ENCODE assay signal across 17 cellular contexts in genomic region chr2:171847627-171848026, GRCh38. TPM values are rescaled to one million over a fixed set of nuclear protein-coding genes. Genes with fewer than 3 reads are reported as not detected.
DNase-seq lines count a peak whose midpoint lies in the region; ATAC-seq, FAIRE-seq and TF ChIP-seq lines count a peak whose summit lies in the region.
"Had no signal": no experiment of that assay in that cellular context is flagged by ENCODE, and none has a peak within 500 bp of the region (broad histone marks: within the 10 kb centered on the region; RNA-seq: fewer than 3 reads in every experiment).

No MANE protein-coding gene starts in this region.

- peaks cover 6% of the 10 kb centered on the region for H3K36me3 Mint-ChIP-seq in dendritic cell treated with granulocyte-macrophage colony-stimulating factor and Interleukin-4, amounts not matched to agents 40 ng/mL and 50 ng/mL, for 4 days (ENCODE audit: low read depth)

- TF ChIP-seq CTCF in gastrocnemius medialis (IDR thresholded peaks at IDR 0.05 in 4 of 5, conservative IDR thresholded peaks at IDR 0.05 in 1 of 5): no peak
- no peak for TF ChIP-seq CTCF in MM.1S (IDR thresholded peaks at IDR 0.05; ENCODE audit: low read length)

- H3K4me1 Mint-ChIP-seq in dendritic cell treated with granulocyte-macrophage colony-stimulating factor and Interleukin-4, amounts not matched to agents 40 ng/mL and 50 ng/mL, for 4 days (ENCODE audit: low read depth): peaks cover 22% of the 10 kb centered on the region

- no peak overlapping the region for H3K4me2 ChIP-seq in MM.1S (ENCODE audit: low read depth, low read length)

- no peak for ATAC-seq in gastrocnemius medialis
- no peak for ATAC-seq in left colon

- TF ChIP-seq POLR2A in GM12891 (IDR thresholded peaks at IDR 0.05; ENCODE audit: low read depth, low read length): no peak
- no peak for TF ChIP-seq POLR2A in gastrocnemius medialis (IDR thresholded peaks at IDR 0.05)

- H3K4me3 ChIP-seq in gastrocnemius medialis: no peak overlapping the region
- no peak overlapping the region for H3K4me3 ChIP-seq in MM.1S (ENCODE audit: low read length)
- no peak overlapping the region for H3K4me3 ChIP-seq in SJCRH30
- H3K4me3 ChIP-seq: HAP-1 had no signal

- H3K9me3 ChIP-seq in gastrocnemius medialis (no peaks in the 10 kb centered on the region), MM.1S (replicated peaks; ENCODE audit: insufficient read depth, low read length) (no peaks in the 10 kb centered on the region), SJCRH30 (replicated peaks) (no peaks in the 10 kb centered on the region)
- H3K9me3 ChIP-seq: BE2C, HAP-1 had no signal

- peak overlapping the region; percentile 91 for H3K27ac Mint-ChIP-seq in dendritic cell treated with granulocyte-macrophage colony-stimulating factor and Interleukin-4, amounts not matched to agents 40 ng/mL and 50 ng/mL, for 4 days
- H3K27ac Mint-ChIP-seq: CD4-positive, alpha-beta T cell had no signal

- H3K4me1 ChIP-seq in gastrocnemius medialis (peaks cover 9 to 10% of the 10 kb centered on the region in 2 donors), MM.1S (ENCODE audit: low read length) (no peaks in the 10 kb centered on the region), SJCRH30 (no peaks in the 10 kb centered on the region)
- H3K4me1 ChIP-seq: BE2C, HAP-1 had no signal

- peaks cover 0 to 10% of the 10 kb centered on the region in 2 donors for H3K36me3 ChIP-seq in gastrocnemius medialis
- no peaks in the 10 kb centered on the region for H3K36me3 ChIP-seq in MM.1S (replicated peaks; ENCODE audit: insufficient read depth, low read length)
- H3K36me3 ChIP-seq in SJCRH30: peaks cover 5% of the 10 kb centered on the region
- H3K36me3 ChIP-seq: BE2C had no signal

- DNase-seq in GM12891 (ENCODE audit: insufficient read length, low spot score) (no peak), NCI-H2227 treated with DMSO at 0.1 percent for 48 hours (lab: John Stamatoyannopoulos, UW) (peak; percentile 39), gastrocnemius medialis (no peak), MM.1S (no peak), left colon (no peak), SJCRH30 (no peak)
- no peak for DNase-seq in activated naive CD4-positive, alpha-beta T cell (lab: John Stamatoyannopoulos, UW)
- DNase-seq: ACHN; BE2C; C1 segment of cervical spinal cord; CD4-positive, alpha-beta T cell; DMS153; DMS79; GDM1 had no signal

- H2AFZ ChIP-seq in MM.1S (ENCODE audit: low read length): no peak overlapping the region

- H3K9me2 ChIP-seq in MM.1S (replicated peaks; ENCODE audit: insufficient read depth, low read length): no peaks in the 10 kb centered on the region

- H4K20me1 ChIP-seq in MM.1S (ENCODE audit: insufficient read depth, low read length): no peaks in the 10 kb centered on the region

- in situ Hi-C loops in gastrocnemius medialis (cut with MboI; ENCODE audit: low sequenced_read_pairs in 4 of 4): no loop called here

- FAIRE-seq in GM12891 (lab: Jason Lieb, UNC): peak; percentile 47
- FAIRE-seq: GM19239 had no signal

- no peaks in the 10 kb centered on the region for H3F3A ChIP-seq in MM.1S (ENCODE audit: insufficient read depth, low read length)

- H3K9me3 Mint-ChIP-seq in dendritic cell treated with granulocyte-macrophage colony-stimulating factor and Interleukin-4, amounts not matched to agents 40 ng/mL and 50 ng/mL, for 4 days: no peaks in the 10 kb centered on the region
- H3K9me3 Mint-ChIP-seq: CD4-positive, alpha-beta T cell had no signal

- H3K27me3 Mint-ChIP-seq in dendritic cell treated with granulocyte-macrophage colony-stimulating factor and Interleukin-4, amounts not matched to agents 40 ng/mL and 50 ng/mL, for 4 days: no peaks in the 10 kb centered on the region
- H3K27me3 Mint-ChIP-seq: CD4-positive, alpha-beta T cell had no signal

- H3K9ac ChIP-seq in MM.1S (ENCODE audit: low read length): no peak overlapping the region

- no peak overlapping the region for H3K4me3 Mint-ChIP-seq in dendritic cell treated with granulocyte-macrophage colony-stimulating factor and Interleukin-4, amounts not matched to agents 40 ng/mL and 50 ng/mL, for 4 days
- H3K4me3 Mint-ChIP-seq: CD4-positive, alpha-beta T cell had no signal

- no peaks in the 10 kb centered on the region for H3K79me2 ChIP-seq in MM.1S (ENCODE audit: low read length)

- H3K27me3 ChIP-seq in gastrocnemius medialis: no peaks in the 10 kb centered on the region
- H3K27me3 ChIP-seq in MM.1S (replicated peaks; ENCODE audit: insufficient read depth, low read length): no peaks in the 10 kb centered on the region
- no peaks in the 10 kb centered on the region for H3K27me3 ChIP-seq in SJCRH30
- H3K27me3 ChIP-seq: BE2C had no signal

- intact Hi-C loops in dendritic cell treated with granulocyte-macrophage colony-stimulating factor and Interleukin-4, amounts not matched to agents 40 ng/mL and 50 ng/mL, for 4 days (cut with micrococcal nuclease): no loop called here
- intact Hi-C loops in gastrocnemius medialis (cut with DNase I; ENCODE audit: low total_unique reads) (no loop called here), left colon (cut with DNase I, micrococcal nuclease) (no loop called here)

- H3K27ac ChIP-seq in gastrocnemius medialis (peak overlapping the region; percentile 27 to 50 (median 44)), MM.1S (ENCODE audit: low read length) (no peak overlapping the region), SJCRH30 (no peak overlapping the region)

TF ChIP-seq in GM12891, 5 proteins besides CTCF, POLR2A, EP300 and RAD21:
- TF ChIP-seq POLR2AphosphoS5 (IDR thresholded peaks at IDR 0.05; ENCODE audit: low read depth, low read length) (no peak), SPI1 (IDR thresholded peaks at IDR 0.05; ENCODE audit: low read depth, low read length) (no peak), PAX5 (IDR thresholded peaks at IDR 0.05; ENCODE audit: insufficient read depth, low read length, severe bottlenecking) (no peak), TAF1 (IDR thresholded peaks at IDR 0.05; ENCODE audit: low read depth, low read length) (no peak), POU2F2 (IDR thresholded peaks at IDR 0.05; ENCODE audit: low read depth, low read length) (no peak)

RNA-seq across cellular contexts. Expression of gene SLC25A12, which starts 46.4 kb away (rescaled TPM):
- polyA plus RNA-seq in GM12891 (2012; ENCODE audit: low read depth, missing spikeins): 17.4 TPM
- total RNA-seq in gastrocnemius medialis (10 to 100 TPM; 54.2 to 91.3 (median 79.0) TPM), left colon (10 to 100 TPM; 17.9 to 22.4 TPM)
- 22.9 and 23.6 TPM in 2 replicates for total RNA-seq in SJCRH30 (2014; rRNA removed; shearing (Covaris generic))

Comparison
In these comparisons a context has a peak if more than half of its experiments do, and no peak if none do; other contexts are left out.
1. H3K27ac ChIP-seq: peak in gastrocnemius medialis (4 of 4); none in MM.1S (single experiment) and SJCRH30 (single experiment).